Comparison of ENCODE assay signal across 26 cellular contexts in genomic region chr1:186154651-186155050, GRCh38.
"Had no signal": no experiment of that assay in that cellular context is flagged by ENCODE, and none has a peak within 500 bp of the region (broad histone marks: within the 10 kb centered on the region; RNA-seq: fewer than 3 reads in every experiment).

No MANE protein-coding gene starts in this region.

- H3K9me3 ChIP-seq: adrenal gland, ascending aorta, thoracic aorta, upper lobe of right lung had no signal

- H3K27ac ChIP-seq: adrenal gland, ascending aorta, left ventricle myocardium inferior, upper lobe of right lung, WERI-Rb-1 had no signal

- H3K36me3 ChIP-seq: adrenal gland, brain microvascular endothelial cell, left ventricle myocardium inferior, WERI-Rb-1 had no signal

- H3K4me3 Mint-ChIP-seq: activated CD4-positive, alpha-beta T cell treated with anti-CD3 and anti-CD28 coated beads for 36 hours; activated T-cell treated with anti-CD3 and anti-CD28 coated beads, Interleukin-2, amount 50 U/mL, for 24 hours; activated T-helper 17 cell treated with anti-CD3 and anti-CD28 coated beads, Interleukin-2, amount 50 U/mL, for 72 hours; natural killer cell had no signal

- H3K4me1 Mint-ChIP-seq: activated CD4-positive, alpha-beta T cell treated with anti-CD3 and anti-CD28 coated beads for 36 hours; activated T-helper 17 cell treated with anti-CD3 and anti-CD28 coated beads, Interleukin-2, amount 50 U/mL, for 72 hours; natural killer cell had no signal

- H3K9me3 Mint-ChIP-seq: activated naive CD4-positive, alpha-beta T cell treated with anti-CD3 and anti-CD28 coated beads, Interleukin-2, amount 50 U/mL, for 72 hours; activated T-cell treated with anti-CD3 and anti-CD28 coated beads, Interleukin-2, amount 50 U/mL, for 24 hours; activated T-helper 17 cell treated with anti-CD3 and anti-CD28 coated beads, Interleukin-2, amount 50 U/mL, for 72 hours had no signal

- ATAC-seq: activated CD4-positive, alpha-beta T cell treated with anti-CD3 and anti-CD28 coated beads for 36 hours; activated naive CD4-positive, alpha-beta T cell treated with anti-CD3 and anti-CD28 coated beads, Interleukin-2, amount 50 U/mL, for 72 hours; activated T-helper 17 cell treated with anti-CD3 and anti-CD28 coated beads, Interleukin-2, amount 50 U/mL, for 72 hours; esophagus mucosa; natural killer cell; upper lobe of right lung had no signal

- H3K27me3 ChIP-seq: adrenal gland, ascending aorta, brain microvascular endothelial cell, upper lobe of right lung had no signal

- H3K4me1 ChIP-seq: upper lobe of right lung had no signal

- H3K27me3 Mint-ChIP-seq: activated CD4-positive, alpha-beta T cell treated with anti-CD3 and anti-CD28 coated beads for 36 hours; activated T-helper 17 cell treated with anti-CD3 and anti-CD28 coated beads, Interleukin-2, amount 50 U/mL, for 72 hours; progenitor cell of endocrine pancreas had no signal

- H3K4me3 ChIP-seq: adrenal gland, ascending aorta, left ventricle myocardium inferior, thoracic aorta, upper lobe of right lung had no signal

- H3K27ac Mint-ChIP-seq: activated CD4-positive, alpha-beta T cell treated with anti-CD3 and anti-CD28 coated beads for 36 hours; activated naive CD4-positive, alpha-beta T cell treated with anti-CD3 and anti-CD28 coated beads, Interleukin-2, amount 50 U/mL, for 72 hours; activated T-cell treated with anti-CD3 and anti-CD28 coated beads, Interleukin-2, amount 50 U/mL, for 24 hours; activated T-helper 17 cell treated with anti-CD3 and anti-CD28 coated beads, Interleukin-2, amount 50 U/mL, for 72 hours; natural killer cell; progenitor cell of endocrine pancreas had no signal

- H3K36me3 Mint-ChIP-seq: activated naive CD4-positive, alpha-beta T cell treated with anti-CD3 and anti-CD28 coated beads, Interleukin-2, amount 50 U/mL, for 72 hours; natural killer cell had no signal

- DNase-seq: activated CD4-positive, alpha-beta T cell treated with anti-CD3 and anti-CD28 coated beads for 36 hours; activated CD4-positive, alpha-beta T cell treated with anti-CD3 and anti-CD28 coated beads, Interleukin-2, amount 50 U/mL, for 4 hours; activated CD8-positive, alpha-beta memory T cell treated with anti-CD3 and anti-CD28 coated beads for 24 hours; activated CD8-positive, alpha-beta memory T cell treated with anti-CD3 and anti-CD28 coated beads, Interleukin-2, amount 50 U/mL, for 4 hours; activated T-cell treated with anti-CD3 and anti-CD28 coated beads, Interleukin-2, amount 50 U/mL, for 24 hours; adrenal gland; brain microvascular endothelial cell; caudate nucleus; dermis blood vessel endothelial cell; effector memory CD4-positive, alpha-beta T cell; foreskin melanocyte; hippocampal formation; left ventricle myocardium inferior; midbrain; natural killer cell; stimulated activated CD4-positive, alpha-beta T cell treated with anti-CD3 and anti-CD28 coated beads, Interleukin-4, amount 100 ng/mL, for 24 hours; stimulated activated naive CD4-positive, alpha-beta T cell treated with Interleukin-2 at 50 U/mL for 16 hours; T-helper 2 cell; upper lobe of right lung; WERI-Rb-1 had no signal
